In genomic region chr2:230919240-230919639, GRCh38 we compare ENCODE assay signal across 17 cellular contexts.
DNase-seq lines count a peak whose midpoint lies in the region; ATAC-seq and TF ChIP-seq lines count a peak whose summit lies in the region.
"Had no signal": no experiment of that assay in that cellular context is flagged by ENCODE, and none has a peak within 500 bp of the region (broad histone marks: within the 10 kb centered on the region; RNA-seq: fewer than 3 reads in every experiment).

No MANE protein-coding gene starts in this region.

- H3K36me3 ChIP-seq in KMS-11 (ENCODE audit: insufficient read depth), result no peaks in the 10 kb centered on the region

- H3K27ac ChIP-seq in KMS-11, result peak overlapping the region; percentile 99; the same call in 1 of the 2 replicates
- H3K27ac ChIP-seq: GM23248, RWPE1 had no signal

- H2AFZ ChIP-seq in KMS-11 (ENCODE audit: low read depth), result no peak overlapping the region
- H2AFZ ChIP-seq: GM23248 had no signal

- peak overlapping the region; percentile 94 for H3K27ac Mint-ChIP-seq in activated naive CD4-positive, alpha-beta T cell treated with anti-CD3 and anti-CD28 coated beads, Interleukin-2, amount 50 U/mL, for 24 hours
- peak overlapping the region; percentile 94 for H3K27ac Mint-ChIP-seq in activated naive CD8-positive, alpha-beta T cell
- H3K27ac Mint-ChIP-seq: CD14-positive monocyte had no signal

- no peaks in the 10 kb centered on the region for H4K20me1 ChIP-seq in KMS-11 (ENCODE audit: insufficient read depth)

- H3K36me3 Mint-ChIP-seq in activated naive CD4-positive, alpha-beta T cell treated with anti-CD3 and anti-CD28 coated beads, Interleukin-2, amount 50 U/mL, for 24 hours, result peaks cover 4% of the 10 kb centered on the region
- H3K36me3 Mint-ChIP-seq in activated naive CD8-positive, alpha-beta T cell, result peaks cover 5% of the 10 kb centered on the region
- H3K36me3 Mint-ChIP-seq: CD14-positive monocyte had no signal

- no peak for TF ChIP-seq CTCF in KMS-11 (conservative IDR thresholded peaks at IDR 0.05; ENCODE audit: low read depth, low read length)

- H3K4me3 ChIP-seq in KMS-11 (IDR thresholded peaks at IDR 0.05; ENCODE audit: insufficient read depth, low read depth, low read length), result no peak overlapping the region
- H3K4me3 ChIP-seq: GM23248 had no signal

- no peak overlapping the region for H3K9ac ChIP-seq in KMS-11
- H3K9ac ChIP-seq: GM23248 had no signal

- DNase-seq in activated naive CD4-positive, alpha-beta T cell treated with anti-CD3 and anti-CD28 coated beads, Interleukin-2, amount 50 U/mL, for 16 hours, result no peak
- no peak for DNase-seq in DMS 273 (lab: John Stamatoyannopoulos, UW; ENCODE audit: unreplicated experiment)
- no peak for DNase-seq in activated CD4-positive, alpha-beta T cell treated with anti-CD3 and anti-CD28 coated beads for 1 hour
- DNase-seq: ACHN, AML-193, GM23248, HCEC 1CT, NCI-H1436 treated with DMSO at 0.1 percent for 48 hours, NCI-H2081, NCI-H774, PC-3 had no signal

- no peaks in the 10 kb centered on the region for H3K27me3 Mint-ChIP-seq in activated naive CD4-positive, alpha-beta T cell treated with anti-CD3 and anti-CD28 coated beads, Interleukin-2, amount 50 U/mL, for 24 hours
- H3K27me3 Mint-ChIP-seq in activated naive CD8-positive, alpha-beta T cell, result no peaks in the 10 kb centered on the region

- ATAC-seq in HG03565 (IDR thresholded peaks at IDR 0.05; ENCODE audit: unreplicated experiment), result no peak
- ATAC-seq: PC-3 had no signal

- H3K27me3 ChIP-seq in KMS-11 (ENCODE audit: insufficient read depth, low read depth), result no peaks in the 10 kb centered on the region

- no peaks in the 10 kb centered on the region for H3K9me3 Mint-ChIP-seq in activated naive CD4-positive, alpha-beta T cell treated with anti-CD3 and anti-CD28 coated beads, Interleukin-2, amount 50 U/mL, for 24 hours
- H3K9me3 Mint-ChIP-seq in activated naive CD8-positive, alpha-beta T cell (ENCODE audit: low read depth), result no peaks in the 10 kb centered on the region

- peak overlapping the region; percentile 71 for H3K4me3 Mint-ChIP-seq in activated naive CD4-positive, alpha-beta T cell treated with anti-CD3 and anti-CD28 coated beads, Interleukin-2, amount 50 U/mL, for 24 hours
- peak overlapping the region; percentile 71 for H3K4me3 Mint-ChIP-seq in activated naive CD8-positive, alpha-beta T cell
- H3K4me3 Mint-ChIP-seq: CD14-positive monocyte had no signal

- H3K4me2 ChIP-seq in KMS-11, result peak overlapping the region; percentile 80; the same call in 1 of the 2 replicates

- peaks cover 80% of the 10 kb centered on the region for H3K4me1 Mint-ChIP-seq in activated naive CD4-positive, alpha-beta T cell treated with anti-CD3 and anti-CD28 coated beads, Interleukin-2, amount 50 U/mL, for 24 hours
- H3K4me1 Mint-ChIP-seq in activated naive CD8-positive, alpha-beta T cell (ENCODE audit: low read depth), result peaks cover 87% of the 10 kb centered on the region

- H3K4me1 ChIP-seq in KMS-11 (ENCODE audit: low read depth, poor library complexity, severe bottlenecking), result peaks cover 91% of the 10 kb centered on the region

- no peaks in the 10 kb centered on the region; the same call in 1 of the 2 replicates for H3K79me2 ChIP-seq in KMS-11 (ENCODE audit: insufficient read depth, low read depth)
